9 cellular contexts compared by ENCODE assay signal in genomic region chr9:124284940-124285441, GRCh38. TPM values are rescaled to one million over a fixed set of nuclear protein-coding genes. Genes with fewer than 3 reads are reported as not detected.
DNase-seq lines count a peak whose midpoint lies in the region; ATAC-seq, FAIRE-seq and TF ChIP-seq lines count a peak whose summit lies in the region.
"Had no signal": no experiment of that assay in that cellular context is flagged by ENCODE, and none has a peak within 500 bp of the region (broad histone marks: within the 10 kb centered on the region; RNA-seq: fewer than 3 reads in every experiment).

No MANE protein-coding gene starts in this region.

- peak overlapping the region; percentile 83 for H3K27ac ChIP-seq in angular gyrus (ENCODE audit: low read depth, low read length)
- peak overlapping the region; percentile 54 to 85 (median 80) for H3K27ac ChIP-seq in spleen

- intact Hi-C loops in spleen (cut with DNase I; ENCODE audit: low total_unique reads), result no loop called here

- peaks cover 59 to 98% (median 83%) of the 10 kb centered on the region in 6 donors for H3K4me1 ChIP-seq in spleen

- no peak for ATAC-seq in GM19397 (IDR thresholded peaks at IDR 0.05; ENCODE audit: unreplicated experiment)
- ATAC-seq in SK-N-SH treated with all-trans-retinoic acid at 6 μM for 48 hours, result no peak

- peaks cover 0 to 13% (median 0%) of the 10 kb centered on the region in 6 donors for H3K36me3 ChIP-seq in spleen

- TF ChIP-seq POLR2A in GM12891 (IDR thresholded peaks at IDR 0.05; ENCODE audit: low read depth, low read length) (no peak), spleen (IDR thresholded peaks at IDR 0.05) (no peak)

- FAIRE-seq in GM12891 (lab: Jason Lieb, UNC), result peak; percentile 56

- H3K27me3 ChIP-seq in spleen (replicated peaks in 1 of 7), result no peaks in the 10 kb centered on the region

- DNase-seq in GM12891 (ENCODE audit: insufficient read length, low spot score) (no peak), hypothalamus (lab: John Stamatoyannopoulos, UW) (peak in 34 of 51 donors; percentile 18 to 86 (median 60)), spleen (no peak), NCI-H345 treated with DMSO at 0.1 percent for 48 hours (lab: John Stamatoyannopoulos, UW; ENCODE audit: unreplicated experiment) (no peak), SKM-1 treated with dmso at 0.1 percent for 144 hours (lab: John Stamatoyannopoulos, UW; ENCODE audit: unreplicated experiment) (no peak)
- DNase-seq: NCI-H82 had no signal

- no peaks in the 10 kb centered on the region for H3K9me3 ChIP-seq in spleen

- no peak overlapping the region for H3K4me3 ChIP-seq in spleen

- WGBS in spleen, 5 donors, result 55 to 79% (median 75%) methylated on average over 18 of the region's 18 CpGs

- TF ChIP-seq CTCF in spleen (IDR thresholded peaks at IDR 0.05 in 8 of 11, conservative IDR thresholded peaks at IDR 0.05 in 3 of 11), result no peak

TF ChIP-seq in GM12891, 5 proteins besides CTCF, POLR2A, EP300 and RAD21:
- no peak for TF ChIP-seq SPI1 (IDR thresholded peaks at IDR 0.05; ENCODE audit: low read depth, low read length)
- no peak for TF ChIP-seq PAX5 (IDR thresholded peaks at IDR 0.05; ENCODE audit: insufficient read depth, low read length, severe bottlenecking)
- TF ChIP-seq POU2F2 (IDR thresholded peaks at IDR 0.05; ENCODE audit: low read depth, low read length), result no peak
- TF ChIP-seq TAF1 (IDR thresholded peaks at IDR 0.05; ENCODE audit: low read depth, low read length), result no peak
- TF ChIP-seq POLR2AphosphoS5 (IDR thresholded peaks at IDR 0.05; ENCODE audit: low read depth, low read length), result no peak

TF ChIP-seq in SK-N-SH treated with all-trans-retinoic acid at 6 μM for 48 hours, 23 proteins besides CTCF, POLR2A, EP300 and RAD21:
- TF ChIP-seq BACH2 (CRISPR knock-in tag; IDR thresholded peaks at IDR 0.05; ENCODE audit: borderline replicate concordance) (no peak), ARNTL (CRISPR knock-in tag; IDR thresholded peaks at IDR 0.05; ENCODE audit: borderline replicate concordance, low read depth) (no peak), SNAI2 (CRISPR knock-in tag; IDR thresholded peaks at IDR 0.05) (no peak), ZNF565 (CRISPR knock-in tag; conservative IDR thresholded peaks at IDR 0.05; ENCODE audit: low read depth) (no peak), RARB (CRISPR knock-in tag; IDR thresholded peaks at IDR 0.05) (no peak), CSDC2 (CRISPR knock-in tag; IDR thresholded peaks at IDR 0.05) (no peak), TOX (CRISPR knock-in tag; IDR thresholded peaks at IDR 0.05; ENCODE audit: borderline replicate concordance) (no peak), ZFP3 (CRISPR knock-in tag; IDR thresholded peaks at IDR 0.05) (no peak), OSR1 (CRISPR knock-in tag; IDR thresholded peaks at IDR 0.05) (no peak), ZC3H10 (CRISPR knock-in tag; IDR thresholded peaks at IDR 0.05) (no peak), GLIS3 (CRISPR knock-in tag; IDR thresholded peaks at IDR 0.05) (no peak), TSHZ2 (CRISPR knock-in tag; IDR thresholded peaks at IDR 0.05) (no peak), TCF4 (CRISPR knock-in tag; IDR thresholded peaks at IDR 0.05; ENCODE audit: borderline replicate concordance) (no peak), ESRRG (CRISPR knock-in tag; IDR thresholded peaks at IDR 0.05) (no peak), ZNF70 (CRISPR knock-in tag; IDR thresholded peaks at IDR 0.05) (no peak), CREB5 (CRISPR knock-in tag; IDR thresholded peaks at IDR 0.05; ENCODE audit: low read depth) (no peak), PATZ1 (CRISPR knock-in tag; IDR thresholded peaks at IDR 0.05; ENCODE audit: borderline replicate concordance) (no peak)
- TF ChIP-seq, protein P1, sequence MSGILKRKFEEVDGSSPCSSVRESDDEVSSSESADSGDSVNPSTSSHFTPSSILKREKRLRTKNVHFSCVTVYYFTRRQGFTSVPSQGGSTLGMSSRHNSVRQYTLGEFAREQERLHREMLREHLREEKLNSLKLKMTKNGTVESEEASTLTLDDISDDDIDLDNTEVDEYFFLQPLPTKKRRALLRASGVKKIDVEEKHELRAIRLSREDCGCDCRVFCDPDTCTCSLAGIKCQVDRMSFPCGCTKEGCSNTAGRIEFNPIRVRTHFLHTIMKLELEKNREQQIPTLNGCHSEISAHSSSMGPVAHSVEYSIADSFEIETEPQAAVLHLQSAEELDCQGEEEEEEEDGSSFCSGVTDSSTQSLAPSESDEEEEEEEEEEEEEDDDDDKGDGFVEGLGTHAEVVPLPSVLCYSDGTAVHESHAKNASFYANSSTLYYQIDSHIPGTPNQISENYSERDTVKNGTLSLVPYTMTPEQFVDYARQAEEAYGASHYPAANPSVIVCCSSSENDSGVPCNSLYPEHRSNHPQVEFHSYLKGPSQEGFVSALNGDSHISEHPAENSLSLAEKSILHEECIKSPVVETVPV (CRISPR knock-in tag; IDR thresholded peaks at IDR 0.05), result no peak
- TF ChIP-seq, protein P2, sequence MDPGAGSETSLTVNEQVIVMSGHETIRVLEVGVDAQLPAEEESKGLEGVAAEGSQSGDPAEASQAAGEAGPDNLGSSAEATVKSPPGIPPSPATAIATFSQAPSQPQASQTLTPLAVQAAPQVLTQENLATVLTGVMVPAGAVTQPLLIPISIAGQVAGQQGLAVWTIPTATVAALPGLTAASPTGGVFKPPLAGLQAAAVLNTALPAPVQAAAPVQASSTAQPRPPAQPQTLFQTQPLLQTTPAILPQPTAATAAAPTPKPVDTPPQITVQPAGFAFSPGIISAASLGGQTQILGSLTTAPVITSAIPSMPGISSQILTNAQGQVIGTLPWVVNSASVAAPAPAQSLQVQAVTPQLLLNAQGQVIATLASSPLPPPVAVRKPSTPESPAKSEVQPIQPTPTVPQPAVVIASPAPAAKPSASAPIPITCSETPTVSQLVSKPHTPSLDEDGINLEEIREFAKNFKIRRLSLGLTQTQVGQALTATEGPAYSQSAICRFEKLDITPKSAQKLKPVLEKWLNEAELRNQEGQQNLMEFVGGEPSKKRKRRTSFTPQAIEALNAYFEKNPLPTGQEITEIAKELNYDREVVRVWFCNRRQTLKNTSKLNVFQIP (CRISPR knock-in tag; IDR thresholded peaks at IDR 0.05; ENCODE audit: borderline replicate concordance, low read depth), result no peak
TF ChIP-seq in SK-N-SH treated with all-trans-retinoic acid at 6 μM for 48 hours: peak in this region for 0.

RNA-seq across cellular contexts. Expression of gene NEK6, which starts 27.2 kb away (rescaled TPM):
- 117 TPM for polyA plus RNA-seq in GM12891 (2012; ENCODE audit: low read depth, missing spikeins)
- 10 to 100 TPM; 32.8 to 71.3 (median 55.0) TPM for total RNA-seq in spleen
- 10 to 100 TPM; 11.2 to 19.7 (median 11.6) TPM for polyA plus RNA-seq in spleen

Comparison
In these comparisons a context has a peak if more than half of its experiments do, and no peak if none do; other contexts are left out.
1. DNase-seq: peak in hypothalamus (34 of 51); none in GM12891 (single experiment), spleen (single experiment), NCI-H345 treated with DMSO at 0.1 percent for 48 hours (single experiment) and SKM-1 treated with dmso at 0.1 percent for 144 hours (single experiment).